ENCODE assay signal across 8 cellular contexts in genomic region chr11:13276852-13277718, GRCh38. TPM values are rescaled to one million over a fixed set of nuclear protein-coding genes. Genes with fewer than 3 reads are reported as not detected.
A peak's percentile ranks its signal among the peaks of the same experiment; 100 is the strongest.
DNase-seq lines count a peak whose midpoint lies in the region; ATAC-seq and TF ChIP-seq lines count a peak whose summit lies in the region.

No MANE protein-coding gene starts in this region.

- H2AFZ ChIP-seq in trophoblast cell (ENCODE audit: insufficient read depth, low read length, poor library complexity), result peak overlapping the region; percentile 66

- peak overlapping the region; percentile 27 for H4K8ac ChIP-seq in trophoblast cell (ENCODE audit: low read depth, low read length)

- in situ Hi-C loops in transverse colon (cut with MboI; ENCODE audit: low pct_ligation_motif_present in 1 of 4, low pct_unique_long_range_greater_than_20kb in 1 of 4, low sequenced_read_pairs in 3 of 4), result no loop called here

- peaks cover 5% of the 10 kb centered on the region for H3K79me1 ChIP-seq in trophoblast cell (ENCODE audit: low read length)

- CTCF ChIA-PET in GM10248 (lab: Yijun Ruan, JAX), result interaction anchor here (1.0 to 1.3 kb wide), 3 partner anchors 24 to 67 kb away, joined by 3 read pairs; no protein-coding TSS in a partner anchor

- H3K36me3 ChIP-seq in adrenal gland (replicated peaks in 1 of 2) (no peaks in the 10 kb centered on the region), heart left ventricle (no peaks in the 10 kb centered on the region), trophoblast cell (ENCODE audit: control insufficient read depth in 1 of 2, insufficient read depth in 2 of 2, low read length in 2 of 2) (no peaks in the 10 kb centered on the region), transverse colon (no peaks in the 10 kb centered on the region)

- H3K27me3 ChIP-seq in adrenal gland (no peaks in the 10 kb centered on the region), heart left ventricle (peaks cover 0 to 11% (median 0%) of the 10 kb centered on the region in 9 donors), trophoblast cell (ENCODE audit: insufficient read depth, low read length) (peaks cover 21% of the 10 kb centered on the region), transverse colon (peaks cover 18% of the 10 kb centered on the region)

- no peaks in the 10 kb centered on the region for H3K79me2 ChIP-seq in trophoblast cell (ENCODE audit: control insufficient read depth, insufficient read depth, low read length, poor library complexity)

- H3K4me2 ChIP-seq in trophoblast cell (ENCODE audit: low read length), result peak overlapping the region; percentile 69

- H3K9me3 ChIP-seq in adrenal gland (replicated peaks in 1 of 3) (no peaks in the 10 kb centered on the region), heart left ventricle (no peaks in the 10 kb centered on the region), trophoblast cell (ENCODE audit: insufficient read depth, low read depth, low read length) (peaks cover 2% of the 10 kb centered on the region), transverse colon (no peaks in the 10 kb centered on the region)

- no peak overlapping the region for H3K18ac ChIP-seq in trophoblast cell (ENCODE audit: low read length)

- DNase-seq in GM10248 (ENCODE audit: extremely low spot score), result peak; percentile 99
- DNase-seq in NCI-H1105 treated with DMSO at 0.1 percent for 48 hours (lab: John Stamatoyannopoulos, UW), result peak; percentile 98
- peak; percentile 98 for DNase-seq in SW480 (ENCODE audit: low spot score)
- peak; percentile 98 to 99 (median 99) for DNase-seq in adrenal gland
- peak; percentile 98 to 99 (median 99) for DNase-seq in heart left ventricle
- DNase-seq in trophoblast cell, result peak; percentile 98 to 99
- peak; percentile 98 for DNase-seq in transverse colon

- no peak overlapping the region for H4K91ac ChIP-seq in trophoblast cell (ENCODE audit: low read depth, low read length)

- H3K4ac ChIP-seq in trophoblast cell (ENCODE audit: low read depth, low read length), result no peak overlapping the region

- TF ChIP-seq POLR2A in adrenal gland (IDR thresholded peaks at IDR 0.05) (peak; percentile 72 to 86), heart left ventricle (IDR thresholded peaks at IDR 0.05) (peak; percentile 67 to 77), transverse colon (IDR thresholded peaks at IDR 0.05) (peak; percentile 93)

- no peak overlapping the region for H3K23ac ChIP-seq in trophoblast cell (ENCODE audit: low read length)

- H3K4me3 ChIP-seq in adrenal gland (peak overlapping the region; percentile 25 to 92 (median 85)), heart left ventricle (peak overlapping the region; percentile 84 to 99 (median 96)), trophoblast cell (ENCODE audit: low read depth, low read length) (peak overlapping the region; percentile 74), transverse colon (peak overlapping the region; percentile 80 to 95 (median 90))

- intact Hi-C loops in adrenal gland (cut with DNase I), result no loop called here
- intact Hi-C loops in heart left ventricle (cut with DNase I), result loop anchor here (1.0 to 10.0 kb wide), 10 partner anchors 16 to 186 kb away; partner anchors contain the start of gene BTBD10 (in 1 of the 10)
- intact Hi-C loops in transverse colon (cut with DNase I; ENCODE audit: low total_unique reads), result no loop called here

- H3K27ac ChIP-seq in adrenal gland, result peak overlapping the region; percentile 56 to 96 (median 78)
- peak overlapping the region; percentile 37 to 95 (median 89) for H3K27ac ChIP-seq in heart left ventricle
- H3K27ac ChIP-seq in trophoblast cell (ENCODE audit: low read depth, low read length), result no peak overlapping the region
- H3K27ac ChIP-seq in transverse colon, result peak overlapping the region; percentile 91 to 97 (median 92)

- no peak overlapping the region for H3K14ac ChIP-seq in trophoblast cell (ENCODE audit: low read length)

- POLR2A ChIA-PET in GM10248 (lab: Yijun Ruan, JAX), result no interaction called here

- no peak for TF ChIP-seq EP300 in transverse colon (IDR thresholded peaks at IDR 0.05; ENCODE audit: low read depth)

- no peak overlapping the region for H2BK12ac ChIP-seq in trophoblast cell (ENCODE audit: low read length)

- no peak overlapping the region for H3K9ac ChIP-seq in trophoblast cell (ENCODE audit: low read length)

- WGBS in adrenal gland, 4 donors, result 0 to 1% (median 0%) methylated on average over 42 to 65 of the region's 65 CpGs
- 0 to 1% (median 0%) methylated on average over 47 to 65 of the region's 65 CpGs for WGBS in heart left ventricle, 4 donors
- WGBS in trophoblast cell (ENCODE audit: extremely low coverage, insufficient coverage, insufficient read length), result no CpG with 5 or more reads among the region's 65 CpGs
- 0 to 1% methylated on average over 20 to 65 of the region's 65 CpGs for WGBS in transverse colon (ENCODE audit: low coverage in 1 of 2), 2 donors

- H4K12ac ChIP-seq in trophoblast cell (ENCODE audit: low read depth, low read length), result peak overlapping the region; percentile 35

- no peak overlapping the region for H2AK5ac ChIP-seq in trophoblast cell (ENCODE audit: low read length)

- H3K4me1 ChIP-seq in adrenal gland (replicated peaks in 1 of 2), result peaks cover 15 to 35% of the 10 kb centered on the region in 2 donors
- peaks cover 0 to 33% (median 19%) of the 10 kb centered on the region in 12 donors for H3K4me1 ChIP-seq in heart left ventricle
- peaks cover 3 to 10% of the 10 kb centered on the region in 2 experiments for H3K4me1 ChIP-seq in trophoblast cell (ENCODE audit: control insufficient read depth in 1 of 2, insufficient read depth in 2 of 2, low read length in 2 of 2)
- H3K4me1 ChIP-seq in transverse colon, result peaks cover 4 to 28% (median 18%) of the 10 kb centered on the region in 4 donors

- H2BK120ac ChIP-seq in trophoblast cell (ENCODE audit: insufficient read depth, low read length, poor library complexity), result no peak overlapping the region

- H2BK5ac ChIP-seq in trophoblast cell (ENCODE audit: low read depth, low read length, poor library complexity), result peak overlapping the region; percentile 26

- ATAC-seq in HG02610 (IDR thresholded peaks at IDR 0.05; ENCODE audit: unreplicated experiment), result peak; percentile 91
- ATAC-seq in heart left ventricle, result peak; percentile 95 to 98 (median 98)

- TF ChIP-seq CTCF in GM10248 (IDR thresholded peaks at IDR 0.05; ENCODE audit: control extremely low read depth, extremely low read depth, low read depth, missing control alignments) (no peak), adrenal gland (IDR thresholded peaks at IDR 0.05) (peak in 4 of 6 experiments; percentile 7 to 24 (median 12)), heart left ventricle (IDR thresholded peaks at IDR 0.05) (peak in 1 of 12 donors; percentile 6), transverse colon (IDR thresholded peaks at IDR 0.05) (no peak)

RNA-seq across cellular contexts. Expression of gene BMAL1, which starts 0.5 kb away (rescaled TPM):
- total RNA-seq in adrenal gland (10 to 100 TPM; 17.2 to 80.3 (median 36.9) TPM), heart left ventricle (10 to 100 TPM in 5 of 9 donors, 1 to 10 TPM in 4; 5.7 to 18.2 (median 11.7) TPM), transverse colon (10 to 100 TPM; 20.7 to 48.6 (median 30.8) TPM)
- polyA plus RNA-seq in adrenal gland (10 to 100 TPM; 13.9 to 66.5 (median 27.8) TPM), heart left ventricle (10 to 100 TPM in 1 of 2 donors, 1 to 10 TPM in 1; 7.4 to 14.7 TPM)
- polyA plus RNA-seq in trophoblast cell (2013), result 18.8 and 20.8 TPM in 2 replicates

Comparison
In these comparisons a context has a peak if more than half of its experiments do, and no peak if none do; other contexts are left out.
1. CTCF ChIP-seq: peak in adrenal gland (4 of 6); none in GM10248 (single experiment) and transverse colon (0 of 5).
2. intact Hi-C loops: an anchor here in heart left ventricle (1.0 to 10.0 kb wide); none called in adrenal gland and transverse colon.
3. Peak in every context shown above with its lines, with median percentiles within 50 percentile points of each other: DNase-seq, H3K4me3 ChIP-seq and POLR2A ChIP-seq.